8 cellular contexts compared by ENCODE assay signal in genomic region chr9:133726401-133727276, GRCh38. TPM values are rescaled to one million over a fixed set of nuclear protein-coding genes. Genes with fewer than 3 reads are reported as not detected.
DNase-seq lines count a peak whose midpoint lies in the region; ATAC-seq, FAIRE-seq and TF ChIP-seq lines count a peak whose summit lies in the region.

No MANE protein-coding gene starts in this region.

- H3K27me3 ChIP-seq in mammary epithelial cell (ENCODE audit: insufficient read depth, low read length) (no peaks in the 10 kb centered on the region), HepG2 (ENCODE audit: control insufficient read depth in 1 of 2, insufficient read depth in 2 of 2, low read length in 2 of 2) (no peaks in the 10 kb centered on the region)

- H3K79me2 ChIP-seq in mammary epithelial cell (ENCODE audit: insufficient read depth, low read length) (no peaks in the 10 kb centered on the region), HepG2 (ENCODE audit: insufficient read depth, low read length) (no peaks in the 10 kb centered on the region)

- dilution Hi-C loops in mammary epithelial cell (cut with HindIII; ENCODE audit: low sequenced_read_pairs), result no loop called here

- CTCF ChIA-PET in mammary epithelial cell (lab: Charles Lee; ENCODE audit: low non-redundant PET), result interaction anchor here (0.6 kb wide), 1 partner anchor 539 kb away, joined by 4 read pairs; no protein-coding TSS in a partner anchor
- CTCF ChIA-PET in HepG2 (lab: Yijun Ruan, JAX; ENCODE audit: low intra/inter-chr PET ratio, low total read pairs), result interaction anchor here (0.8 to 2.6 kb wide), 5 partner anchors 11 to 268 kb away, joined by 4 to 19 read pairs (median 5); partner anchors contain the start of gene ADAMTSL2

- no peaks in the 10 kb centered on the region for H4K20me1 ChIP-seq in mammary epithelial cell (ENCODE audit: insufficient read depth, low read length)
- no peaks in the 10 kb centered on the region; the same call in 1 of the 2 replicates for H4K20me1 ChIP-seq in HepG2 (ENCODE audit: insufficient read depth, low read length)

- TF ChIP-seq RAD21 in HepG2 (CRISPR knock-in tag; IDR thresholded peaks at IDR 0.05), result peak; percentile 77

- H3K9me3 ChIP-seq in mammary epithelial cell (replicated peaks; ENCODE audit: insufficient read depth, low read length) (no peaks in the 10 kb centered on the region), HepG2 (ENCODE audit: low read length) (no peaks in the 10 kb centered on the region)

- H3K27ac ChIP-seq in mammary epithelial cell (ENCODE audit: insufficient read depth, low read depth, low read length), result no peak overlapping the region
- no peak overlapping the region for H3K27ac ChIP-seq in HepG2 (ENCODE audit: extremely low read length, insufficient read depth, low read length)

- intact Hi-C loops in mammary epithelial cell (cut with micrococcal nuclease), result loop anchor here (1.0 to 5.0 kb wide), 3 partner anchors 188 to 319 kb away; no protein-coding TSS in a partner anchor
- intact Hi-C loops in HepG2 (cut with micrococcal nuclease; ENCODE audit: unreplicated experiment), result loop anchor here (1.0 to 5.0 kb wide), 2 partner anchors 43 to 139 kb away; no protein-coding TSS in a partner anchor

- peak; percentile 66 for FAIRE-seq in HepG2 (lab: Jason Lieb, UNC)

- BruUV-seq in mammary epithelial cell (replicated peaks; lab: Mats Ljungman, UMichigan), result no TSS peak
- no TSS peak for BruUV-seq in HepG2 (replicated peaks; lab: Mats Ljungman, UMichigan)

- H3K9ac ChIP-seq in mammary epithelial cell (ENCODE audit: insufficient read depth, low read length), result no peak overlapping the region
- H3K9ac ChIP-seq in HepG2 (ENCODE audit: insufficient read depth, low read depth, low read length), result no peak overlapping the region

- H3K36me3 ChIP-seq in mammary epithelial cell (ENCODE audit: insufficient read depth, low read length) (no peaks in the 10 kb centered on the region), HepG2 (replicated peaks in 1 of 2; ENCODE audit: control insufficient read depth in 1 of 2, insufficient read depth in 2 of 2, low read length in 2 of 2) (peaks cover 0 to 3% of the 10 kb centered on the region in 2 experiments; a peak in 1 of 5 replicates)

- ATAC-seq in HepG2, result peak; percentile 86
- no peak for ATAC-seq in HG02981 (IDR thresholded peaks at IDR 0.05; ENCODE audit: unreplicated experiment)

- H3K4me2 ChIP-seq in mammary epithelial cell (ENCODE audit: insufficient read depth, low read depth, low read length) (no peak overlapping the region), HepG2 (ENCODE audit: low read depth, low read length) (no peak overlapping the region)

- H3K4me1 ChIP-seq in mammary epithelial cell (ENCODE audit: insufficient read depth, low read length), result no peaks in the 10 kb centered on the region
- H3K4me1 ChIP-seq in HepG2 (ENCODE audit: insufficient read depth, low read length), result peaks cover 13% of the 10 kb centered on the region

- H3K4me3 ChIP-seq in mammary epithelial cell (replicated peaks in 1 of 3; ENCODE audit: insufficient read depth in 1 of 3, low read depth in 2 of 3, low read length in 3 of 3) (no peak overlapping the region), HepG2 (replicated peaks in 1 of 3; ENCODE audit: insufficient read depth in 1 of 3, low read depth in 2 of 3, low read length in 3 of 3) (no peak overlapping the region)

- TF ChIP-seq EP300 in HepG2 (IDR thresholded peaks at IDR 0.05; ENCODE audit: low read depth in 2 of 2, low read length in 2 of 2) (no peak), HepG2 (CRISPR knock-in tag; IDR thresholded peaks at IDR 0.05; ENCODE audit: borderline replicate concordance) (no peak)

- POLR2A ChIA-PET in HepG2 (lab: Yijun Ruan, JAX), result interaction anchor here (1.2 to 3.1 kb wide), 7 partner anchors 11 to 267 kb away, joined by 3 to 22 read pairs (median 5); partner anchors contain the start of gene SARDH

- in situ Hi-C loops in mammary epithelial cell (cut with MboI; ENCODE audit: low sequenced_read_pairs in 2 of 2) (no loop called here), HepG2 (cut with HindIII; ENCODE audit: extremely low pct_ligation_motif_present, low pct_unique_long_range_greater_than_20kb) (loop anchor here (25.0 kb wide), 1 partner anchor 189 kb away; the partner anchor contains the start of gene ADAMTSL2)

- peak; percentile 30 to 67 for TF ChIP-seq CTCF in mammary epithelial cell (conservative IDR thresholded peaks at IDR 0.05 in 1 of 2, IDR thresholded peaks at IDR 0.05 in 1 of 2; ENCODE audit: extremely low read depth in 1 of 2, insufficient read depth in 1 of 2, low read depth in 1 of 2, low read length in 2 of 2)
- TF ChIP-seq CTCF in HepG2 (CRISPR knock-in tag; IDR thresholded peaks at IDR 0.05), result peak; percentile 83

- 79% methylated on average over 10 of the region's 14 CpGs for WGBS in mammary epithelial cell (ENCODE audit: low coverage, missing lambda C conversion rate)
- WGBS in HepG2 (ENCODE audit: low lambda C conversion rate), result 81% methylated on average over 12 of the region's 14 CpGs

- peak; percentile 68 for DNase-seq in GM03348 (ENCODE audit: low spot score)
- peak; percentile 80 for DNase-seq in NCI-H1694 (lab: John Stamatoyannopoulos, UW)
- peak; percentile 54 for DNase-seq in UCSD-AML1 (lab: John Stamatoyannopoulos, UW; ENCODE audit: unreplicated experiment)
- DNase-seq in mammary epithelial cell, result peak; percentile 24
- DNase-seq in HepG2 (ENCODE audit: low spot score), result peak; percentile 60
- DNase-seq in stimulated activated CD8-positive, alpha-beta memory T cell treated with anti-CD3 and anti-CD28 coated beads, Interleukin-15, amount 100 ng/mL, for 1 hour (ENCODE audit: low read depth), result peak; percentile 49
- DNase-seq in GDM1 (lab: John Stamatoyannopoulos, UW), result no peak

- TF ChIP-seq POLR2A in HepG2 (IDR thresholded peaks at IDR 0.05; ENCODE audit: insufficient read depth in 1 of 2, low read depth in 2 of 2, low read length in 2 of 2), result no peak

- H2AFZ ChIP-seq in mammary epithelial cell (ENCODE audit: low read depth, low read length) (no peak overlapping the region), HepG2 (ENCODE audit: low read length) (no peak overlapping the region)

TF ChIP-seq in HepG2, 621 proteins besides CTCF, POLR2A, EP300 and RAD21 (continues in another document):
- TF ChIP-seq GTF2F1 (IDR thresholded peaks at IDR 0.05; ENCODE audit: low read length) (no peak), NRL (CRISPR knock-in tag; IDR thresholded peaks at IDR 0.05; ENCODE audit: borderline replicate concordance) (0 out of 2 replicates have a peak, but pooled peaks have one; percentile 46), PAF1 (CRISPR knock-in tag; IDR thresholded peaks at IDR 0.05) (no peak), ZNF274 (CRISPR knock-in tag; IDR thresholded peaks at IDR 0.05) (0 out of 2 replicates have a peak, but pooled peaks have one; percentile 12), SMC3 (IDR thresholded peaks at IDR 0.05; ENCODE audit: low read length) (peak; percentile 87), NFKB2 (CRISPR knock-in tag; IDR thresholded peaks at IDR 0.05; ENCODE audit: borderline replicate concordance) (0 out of 2 replicates have a peak, but pooled peaks have one; percentile 51), STAG1 (CRISPR knock-in tag; IDR thresholded peaks at IDR 0.05) (peak; percentile 88)
- TF ChIP-seq, protein P1, sequence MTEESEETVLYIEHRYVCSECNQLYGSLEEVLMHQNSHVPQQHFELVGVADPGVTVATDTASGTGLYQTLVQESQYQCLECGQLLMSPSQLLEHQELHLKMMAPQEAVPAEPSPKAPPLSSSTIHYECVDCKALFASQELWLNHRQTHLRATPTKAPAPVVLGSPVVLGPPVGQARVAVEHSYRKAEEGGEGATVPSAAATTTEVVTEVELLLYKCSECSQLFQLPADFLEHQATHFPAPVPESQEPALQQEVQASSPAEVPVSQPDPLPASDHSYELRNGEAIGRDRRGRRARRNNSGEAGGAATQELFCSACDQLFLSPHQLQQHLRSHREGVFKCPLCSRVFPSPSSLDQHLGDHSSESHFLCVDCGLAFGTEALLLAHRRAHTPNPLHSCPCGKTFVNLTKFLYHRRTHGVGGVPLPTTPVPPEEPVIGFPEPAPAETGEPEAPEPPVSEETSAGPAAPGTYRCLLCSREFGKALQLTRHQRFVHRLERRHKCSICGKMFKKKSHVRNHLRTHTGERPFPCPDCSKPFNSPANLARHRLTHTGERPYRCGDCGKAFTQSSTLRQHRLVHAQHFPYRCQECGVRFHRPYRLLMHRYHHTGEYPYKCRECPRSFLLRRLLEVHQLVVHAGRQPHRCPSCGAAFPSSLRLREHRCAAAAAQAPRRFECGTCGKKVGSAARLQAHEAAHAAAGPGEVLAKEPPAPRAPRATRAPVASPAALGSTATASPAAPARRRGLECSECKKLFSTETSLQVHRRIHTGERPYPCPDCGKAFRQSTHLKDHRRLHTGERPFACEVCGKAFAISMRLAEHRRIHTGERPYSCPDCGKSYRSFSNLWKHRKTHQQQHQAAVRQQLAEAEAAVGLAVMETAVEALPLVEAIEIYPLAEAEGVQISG (CRISPR knock-in tag; IDR thresholded peaks at IDR 0.05), result peak; percentile 13; the same call in 1 of the 2 replicates

RNA-seq across cellular contexts. Expression of gene SARDH, which starts 11.5 kb away (rescaled TPM):
- total RNA-seq in mammary epithelial cell (1 to 10 TPM in 1 of 2 donors, not detected in 1; 7.2 TPM), HepG2 (2016; rRNA removed; fragmentation: Illumina TruSeq; extraction: Trizol) (32.5 and 34.9 TPM in 2 replicates)
- polyA plus RNA-seq in mammary epithelial cell (0.28 TPM), HepG2 (2011; rRNA removed) (11.6 and 15.6 TPM in 2 replicates)
- polyA minus RNA-seq in mammary epithelial cell, result not detected
- total RNA-seq in HepG2 (2016; cell fraction: cytosol; rRNA removed; fragmentation: Illumina TruSeq; extraction: Trizol; ENCODE audit: low read depth), result 5.5 and 6.4 TPM in 2 replicates
- total RNA-seq in HepG2 (2016; cell fraction: insoluble cytoplasmic fraction; rRNA removed; fragmentation: Illumina TruSeq; extraction: Trizol), result 25.6 and 34.1 TPM in 2 replicates
- total RNA-seq in HepG2 (2016; cell fraction: membrane; rRNA removed; fragmentation: Illumina TruSeq; extraction: Trizol), result 13.0 TPM in 2 replicates
- total RNA-seq in HepG2 (2016; cell fraction: nucleus; rRNA removed; fragmentation: Illumina TruSeq; extraction: Trizol), result 26.8 and 31.9 TPM in 2 replicates
- 6.1 and 10.1 TPM in 2 replicates for polyA plus RNA-seq in HepG2 (2011; cell fraction: cytosol; rRNA removed)
- 107 and 130 TPM in 2 replicates for polyA plus RNA-seq in HepG2 (2011; cell fraction: nucleus; rRNA removed)
- polyA plus RNA-seq in HepG2 (2012), result 20.2 and 23.9 TPM in 2 replicates
- 4.0 and 4.1 TPM in 2 replicates for polyA plus RNA-seq in HepG2 (2016; cell fraction: cytosol; fragmentation: Illumina TruSeq; extraction: Trizol; ENCODE audit: low read depth)
- 23.4 and 31.6 TPM in 2 replicates for polyA plus RNA-seq in HepG2 (2016; cell fraction: insoluble cytoplasmic fraction; fragmentation: Illumina TruSeq; extraction: Trizol; ENCODE audit: low read depth)
- 7.8 and 8.3 TPM in 2 replicates for polyA plus RNA-seq in HepG2 (2016; cell fraction: membrane; fragmentation: Illumina TruSeq; extraction: Trizol; ENCODE audit: low read depth)
- 46.0 and 50.9 TPM in 2 replicates for polyA plus RNA-seq in HepG2 (2016; cell fraction: nucleus; fragmentation: Illumina TruSeq; extraction: Trizol; ENCODE audit: insufficient read depth, low read depth)
- polyA minus RNA-seq in HepG2 (2011; rRNA and poly(A)+ RNA removed; ENCODE audit: low replicate concordance), result 55.5 TPM in 1 of 2 replicates, not detected in the other
- 17.1 and 19.0 TPM in 2 replicates for polyA minus RNA-seq in HepG2 (2011; cell fraction: cytosol; rRNA and poly(A)+ RNA removed)
- polyA minus RNA-seq in HepG2 (2011; cell fraction: nucleus; rRNA and poly(A)+ RNA removed), result 35.9 and 37.7 TPM in 2 replicates
